Comparison of ENCODE assay signal across 26 cellular contexts in the genomic region with DNA sequence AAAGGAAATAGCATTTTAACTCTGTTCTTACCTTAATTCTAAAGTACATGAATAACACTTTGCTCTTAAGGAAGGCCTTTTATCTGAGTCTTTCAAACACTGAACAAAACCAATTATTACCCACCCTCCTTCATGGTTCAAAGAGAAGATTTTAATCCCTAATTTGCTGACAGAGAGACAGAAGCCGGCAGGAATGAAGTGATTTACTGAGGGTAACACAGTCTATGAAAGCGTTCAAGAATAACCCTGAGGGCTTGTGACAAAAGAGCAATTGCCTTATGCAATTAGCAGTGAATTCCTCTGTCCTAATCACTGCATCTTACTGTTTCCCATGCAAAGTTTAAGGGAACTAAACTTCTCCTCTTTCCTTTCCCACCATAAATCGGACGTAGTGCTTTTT.
"Had no signal": no experiment of that assay in that cellular context is flagged by ENCODE, and none has a peak within 500 bp of the region (broad histone marks: within the 10 kb centered on the region; RNA-seq: fewer than 3 reads in every experiment).

No MANE protein-coding gene starts in this region.

- H3K4me1 Mint-ChIP-seq: activated T-helper 17 cell treated with anti-CD3 and anti-CD28 coated beads, Interleukin-2, amount 50 U/mL, for 72 hours had no signal

- H3K36me3 ChIP-seq: gastroesophageal sphincter, right lobe of liver, thoracic aorta, upper lobe of left lung had no signal

- H3K4me3 ChIP-seq: gastroesophageal sphincter, hepatocyte, right lobe of liver, skin epidermis, thoracic aorta, upper lobe of left lung had no signal

- H3K27me3 Mint-ChIP-seq: activated CD8-positive, alpha-beta T cell treated with anti-CD3 and anti-CD28 coated beads for 36 hours; stimulated activated naive CD8-positive, alpha-beta T cell treated with anti-CD3 and anti-CD28 coated beads, Interleukin-15, Interleukin-2, amounts not matched to agents 100 ng/mL and 50 ng/mL, for 24 hours had no signal

- DNase-seq: activated CD4-positive, alpha-beta T cell treated with anti-CD3 and anti-CD28 coated beads, Interleukin-2, amount 50 U/mL, for 1 hour; activated CD4-positive, CD25-positive, alpha-beta regulatory T cell treated with anti-CD3 and anti-CD28 coated beads, Interleukin-2, amount 50 U/mL, for 72 hours; activated CD8-positive, alpha-beta T cell treated with anti-CD3 and anti-CD28 coated beads for 36 hours; activated gamma-delta T cell treated with Interleukin-2 at 50 U/mL for 16 hours; activated naive CD4-positive, alpha-beta T cell treated with anti-CD3 and anti-CD28 coated beads, Interleukin-2, amount 50 U/mL, for 16 hours; activated T-cell treated with anti-CD3 and anti-CD28 coated beads, Interleukin-2, amount 50 U/mL, for 4 hours; amniotic stem cell; central memory CD4-positive, alpha-beta T cell; dermis blood vessel endothelial cell; effector CD8-positive, alpha-beta T cell; kidney; left colon; midbrain; natural killer cell; posterior cingulate gyrus; right lobe of liver; stimulated activated CD4-positive, alpha-beta T cell treated with anti-CD3 and anti-CD28 coated beads, Interleukin-12 subunit alpha, Interleukin-12 subunit beta, amount 100 ng/mL, for 4 hours; stimulated activated CD4-positive, alpha-beta T cell treated with anti-CD3 and anti-CD28 coated beads, Interleukin-4, amount 100 ng/mL, for 1 hour; T-helper 2 cell; upper lobe of left lung had no signal

- H2AFZ ChIP-seq: hepatocyte had no signal

- H3K36me3 Mint-ChIP-seq: natural killer cell had no signal

- H3K4me1 ChIP-seq: gastroesophageal sphincter, right lobe of liver had no signal

- H3K27ac ChIP-seq: gastroesophageal sphincter, hepatocyte, right lobe of liver, skin epidermis, thoracic aorta, upper lobe of left lung had no signal

- H3K27ac Mint-ChIP-seq: activated CD8-positive, alpha-beta T cell treated with anti-CD3 and anti-CD28 coated beads for 36 hours; activated T-helper 17 cell treated with anti-CD3 and anti-CD28 coated beads, Interleukin-2, amount 50 U/mL, for 72 hours; natural killer cell; stimulated activated naive CD8-positive, alpha-beta T cell treated with anti-CD3 and anti-CD28 coated beads, Interleukin-15, Interleukin-2, amounts not matched to agents 100 ng/mL and 50 ng/mL, for 24 hours had no signal

- H3K4me2 ChIP-seq: hepatocyte had no signal

- H3K4me3 Mint-ChIP-seq: activated CD8-positive, alpha-beta T cell treated with anti-CD3 and anti-CD28 coated beads for 36 hours; activated T-cell treated with anti-CD3 and anti-CD28 coated beads, Interleukin-2, amount 50 U/mL, for 4 hours; activated T-helper 17 cell treated with anti-CD3 and anti-CD28 coated beads, Interleukin-2, amount 50 U/mL, for 72 hours; natural killer cell; stimulated activated naive CD8-positive, alpha-beta T cell treated with anti-CD3 and anti-CD28 coated beads, Interleukin-15, Interleukin-2, amounts not matched to agents 100 ng/mL and 50 ng/mL, for 24 hours had no signal

- H3K27me3 ChIP-seq: gastroesophageal sphincter, hepatocyte, right lobe of liver, upper lobe of left lung had no signal

- ATAC-seq: activated CD8-positive, alpha-beta T cell treated with anti-CD3 and anti-CD28 coated beads for 36 hours; activated T-cell treated with anti-CD3 and anti-CD28 coated beads, Interleukin-2, amount 50 U/mL, for 4 hours; activated T-helper 17 cell treated with anti-CD3 and anti-CD28 coated beads, Interleukin-2, amount 50 U/mL, for 72 hours; gastroesophageal sphincter; left colon; natural killer cell; right lobe of liver had no signal

- H3K9me3 ChIP-seq: gastroesophageal sphincter, right lobe of liver, thoracic aorta, upper lobe of left lung had no signal

- H3K9me3 Mint-ChIP-seq: activated CD8-positive, alpha-beta T cell treated with anti-CD3 and anti-CD28 coated beads for 36 hours; activated T-cell treated with anti-CD3 and anti-CD28 coated beads, Interleukin-2, amount 50 U/mL, for 4 hours; stimulated activated naive CD8-positive, alpha-beta T cell treated with anti-CD3 and anti-CD28 coated beads, Interleukin-15, Interleukin-2, amounts not matched to agents 100 ng/mL and 50 ng/mL, for 24 hours had no signal
